Comparison of ENCODE assay signal across 1 cellular context in genomic region chr3:146071636-146072035, GRCh38.
TF ChIP-seq lines count a peak whose summit lies in the region.

No MANE protein-coding gene starts in this region.

TF ChIP-seq in GM23338, 12 proteins besides CTCF, POLR2A, EP300 and RAD21 (continued from another document):
- no peak for TF ChIP-seq REST (IDR thresholded peaks at IDR 0.05; ENCODE audit: unreplicated experiment)
